ENCODE assay signal across 25 cellular contexts in genomic region chr15:89301304-89302089, GRCh38. TPM values are rescaled to one million over a fixed set of nuclear protein-coding genes. Genes with fewer than 3 reads are reported as not detected.
DNase-seq lines count a peak whose midpoint lies in the region; ATAC-seq, FAIRE-seq and TF ChIP-seq lines count a peak whose summit lies in the region.
"Had no signal": no experiment of that assay in that cellular context is flagged by ENCODE, and none has a peak within 500 bp of the region (broad histone marks: within the 10 kb centered on the region; RNA-seq: fewer than 3 reads in every experiment).

No MANE protein-coding gene starts in this region.

- ATAC-seq in activated CD4-positive, CD25-positive, alpha-beta regulatory T cell treated with anti-CD3 and anti-CD28 coated beads, Interleukin-2, amount 50 U/mL, for 24 hours = peak; percentile 71 to 79
- no peak for ATAC-seq in activated naive CD8-positive, alpha-beta T cell treated with anti-CD3 and anti-CD28 coated beads, Interleukin-2, amount 50 U/mL, for 24 hours
- peak; percentile 69 for ATAC-seq in stimulated activated naive CD8-positive, alpha-beta T cell treated with anti-CD3 and anti-CD28 coated beads, Interleukin-15, amount 100 ng/mL, for 72 hours
- ATAC-seq in pancreas = no peak

- no peak for DNase-seq in activated CD4-positive, CD25-positive, alpha-beta regulatory T cell treated with anti-CD3 and anti-CD28 coated beads, Interleukin-2, amount 50 U/mL, for 72 hours
- no peak for DNase-seq in activated naive CD8-positive, alpha-beta T cell treated with anti-CD3 and anti-CD28 coated beads, Interleukin-2, amount 50 U/mL, for 24 hours
- no peak for DNase-seq in activated T-helper 2 cell treated with anti-CD3 and anti-CD28 coated beads, Interferon-gamma antibody, Interleukin-2, Interleukin-4, amounts not matched to agents 10 μg/mL and 5 μg/mL and 100 μg/mL, durations not matched to agents 14 hours and 24 hours and 36 hours (ENCODE audit: low spot score)
- no peak for DNase-seq in stimulated activated naive CD8-positive, alpha-beta T cell treated with anti-CD3 and anti-CD28 coated beads, Interleukin-15, amount 100 ng/mL, for 72 hours
- DNase-seq in NOMO-1 treated with dmso at 0.1 percent for 144 hours (lab: John Stamatoyannopoulos, UW; ENCODE audit: unreplicated experiment) (no peak), pancreas (no peak)
- DNase-seq: AML-193, COR-L47, DMS 273 treated with DMSO at 0.1 percent for 48 hours, GDM1, H9, MM.1S, NCI-H1092, NCI-H146, NCI-H2029 treated with DMSO at 0.1 percent for 48 hours, NCI-H2171, NCI-H526, PC-9 had no signal

- no peak overlapping the region for H3K4me3 Mint-ChIP-seq in activated naive CD8-positive, alpha-beta T cell
- H3K4me3 Mint-ChIP-seq in activated naive CD8-positive, alpha-beta T cell treated with anti-CD3 and anti-CD28 coated beads, Interleukin-2, amount 50 U/mL, for 24 hours = no peak overlapping the region
- H3K4me3 Mint-ChIP-seq in activated T-helper 2 cell treated with anti-CD3 and anti-CD28 coated beads, Interferon-gamma antibody, Interleukin-2, Interleukin-4, amounts not matched to agents 10 μg/mL and 5 μg/mL and 100 μg/mL, durations not matched to agents 14 hours and 24 hours and 36 hours (ENCODE audit: low read depth) = no peak overlapping the region
- no peak overlapping the region for H3K4me3 Mint-ChIP-seq in stimulated activated naive CD8-positive, alpha-beta T cell treated with anti-CD3 and anti-CD28 coated beads, Interleukin-15, amount 100 ng/mL, for 72 hours
- H3K4me3 Mint-ChIP-seq: CD14-positive monocyte, H9, IgD-negative memory B cell had no signal

- H3K27me3 Mint-ChIP-seq in activated naive CD8-positive, alpha-beta T cell = no peaks in the 10 kb centered on the region
- H3K27me3 Mint-ChIP-seq in activated naive CD8-positive, alpha-beta T cell treated with anti-CD3 and anti-CD28 coated beads, Interleukin-2, amount 50 U/mL, for 24 hours = no peaks in the 10 kb centered on the region
- no peaks in the 10 kb centered on the region for H3K27me3 Mint-ChIP-seq in activated T-helper 2 cell treated with anti-CD3 and anti-CD28 coated beads, Interferon-gamma antibody, Interleukin-2, Interleukin-4, amounts not matched to agents 10 μg/mL and 5 μg/mL and 100 μg/mL, durations not matched to agents 14 hours and 24 hours and 36 hours (ENCODE audit: low read depth)
- H3K27me3 Mint-ChIP-seq in stimulated activated naive CD8-positive, alpha-beta T cell treated with anti-CD3 and anti-CD28 coated beads, Interleukin-15, amount 100 ng/mL, for 72 hours = no peaks in the 10 kb centered on the region
- H3K27me3 Mint-ChIP-seq: IgD-negative memory B cell had no signal

- no peaks in the 10 kb centered on the region for H3K9me3 ChIP-seq in pancreas

- FAIRE-seq in pancreas (lab: Jason Lieb, UNC) = no peak
- FAIRE-seq: GM19239 had no signal

- no peaks in the 10 kb centered on the region for H3K27me3 ChIP-seq in pancreas

- H3K36me3 Mint-ChIP-seq in activated naive CD8-positive, alpha-beta T cell = peaks cover 19% of the 10 kb centered on the region
- peaks cover 70% of the 10 kb centered on the region for H3K36me3 Mint-ChIP-seq in activated naive CD8-positive, alpha-beta T cell treated with anti-CD3 and anti-CD28 coated beads, Interleukin-2, amount 50 U/mL, for 24 hours (ENCODE audit: low read depth)
- H3K36me3 Mint-ChIP-seq in activated T-helper 2 cell treated with anti-CD3 and anti-CD28 coated beads, Interferon-gamma antibody, Interleukin-2, Interleukin-4, amounts not matched to agents 10 μg/mL and 5 μg/mL and 100 μg/mL, durations not matched to agents 14 hours and 24 hours and 36 hours (ENCODE audit: low read depth) = peaks cover 89% of the 10 kb centered on the region

- no peak overlapping the region for H3K27ac ChIP-seq in pancreas
- H3K27ac ChIP-seq: 22Rv1, PC-9, RWPE1 had no signal

- H3K4me1 Mint-ChIP-seq in activated naive CD8-positive, alpha-beta T cell (ENCODE audit: low read depth) = peaks cover 3% of the 10 kb centered on the region
- H3K4me1 Mint-ChIP-seq in activated naive CD8-positive, alpha-beta T cell treated with anti-CD3 and anti-CD28 coated beads, Interleukin-2, amount 50 U/mL, for 24 hours = no peaks in the 10 kb centered on the region
- H3K4me1 Mint-ChIP-seq in activated T-helper 2 cell treated with anti-CD3 and anti-CD28 coated beads, Interferon-gamma antibody, Interleukin-2, Interleukin-4, amounts not matched to agents 10 μg/mL and 5 μg/mL and 100 μg/mL, durations not matched to agents 14 hours and 24 hours and 36 hours (ENCODE audit: low read depth) = peaks cover 44% of the 10 kb centered on the region
- peaks cover 13% of the 10 kb centered on the region for H3K4me1 Mint-ChIP-seq in stimulated activated naive CD8-positive, alpha-beta T cell treated with anti-CD3 and anti-CD28 coated beads, Interleukin-15, amount 100 ng/mL, for 72 hours
- H3K4me1 Mint-ChIP-seq: CD14-positive monocyte, H9 had no signal

- WGBS in pancreas, 2 donors = 91 to 95% methylated on average over 5 of the region's 5 CpGs

- peak overlapping the region; percentile 6 for H3K27ac Mint-ChIP-seq in activated naive CD8-positive, alpha-beta T cell
- no peak overlapping the region for H3K27ac Mint-ChIP-seq in activated naive CD8-positive, alpha-beta T cell treated with anti-CD3 and anti-CD28 coated beads, Interleukin-2, amount 50 U/mL, for 24 hours
- peak overlapping the region; percentile 81 for H3K27ac Mint-ChIP-seq in activated T-helper 2 cell treated with anti-CD3 and anti-CD28 coated beads, Interferon-gamma antibody, Interleukin-2, Interleukin-4, amounts not matched to agents 10 μg/mL and 5 μg/mL and 100 μg/mL, durations not matched to agents 14 hours and 24 hours and 36 hours
- H3K27ac Mint-ChIP-seq in stimulated activated naive CD8-positive, alpha-beta T cell treated with anti-CD3 and anti-CD28 coated beads, Interleukin-15, amount 100 ng/mL, for 72 hours = no peak overlapping the region
- H3K27ac Mint-ChIP-seq: CD14-positive monocyte, H9, IgD-negative memory B cell had no signal

- H3K36me3 ChIP-seq in pancreas = no peaks in the 10 kb centered on the region

- H3K4me1 ChIP-seq in pancreas = peaks cover 0 to 10% (median 0%) of the 10 kb centered on the region in 3 donors

- TF ChIP-seq CTCF in pancreas (IDR thresholded peaks at IDR 0.05) = no peak

- no peak overlapping the region for H3K4me3 ChIP-seq in pancreas
- H3K4me3 ChIP-seq: PC-9 had no signal

- peaks cover 5% of the 10 kb centered on the region for H3K9me3 Mint-ChIP-seq in activated naive CD8-positive, alpha-beta T cell (ENCODE audit: low read depth)
- no peaks in the 10 kb centered on the region for H3K9me3 Mint-ChIP-seq in activated naive CD8-positive, alpha-beta T cell treated with anti-CD3 and anti-CD28 coated beads, Interleukin-2, amount 50 U/mL, for 24 hours
- H3K9me3 Mint-ChIP-seq in activated T-helper 2 cell treated with anti-CD3 and anti-CD28 coated beads, Interferon-gamma antibody, Interleukin-2, Interleukin-4, amounts not matched to agents 10 μg/mL and 5 μg/mL and 100 μg/mL, durations not matched to agents 14 hours and 24 hours and 36 hours = peaks cover 10% of the 10 kb centered on the region
- H3K9me3 Mint-ChIP-seq in stimulated activated naive CD8-positive, alpha-beta T cell treated with anti-CD3 and anti-CD28 coated beads, Interleukin-15, amount 100 ng/mL, for 72 hours = no peaks in the 10 kb centered on the region

- intact Hi-C loops in activated T-helper 2 cell treated with anti-CD3 and anti-CD28 coated beads, Interferon-gamma antibody, Interleukin-2, Interleukin-4, amounts not matched to agents 10 μg/mL and 5 μg/mL and 100 μg/mL, durations not matched to agents 14 hours and 24 hours and 36 hours (cut with micrococcal nuclease) = loop anchor here (5.0 kb wide), 1 partner anchor 54 kb away; no protein-coding TSS in a partner anchor
- intact Hi-C loops in pancreas (cut with DNase I) = no loop called here

RNA-seq across cellular contexts. Expression of gene POLG, which starts 33.1 kb away (rescaled TPM):
- total RNA-seq in activated T-helper 2 cell treated with anti-CD3 and anti-CD28 coated beads, Interferon-gamma antibody, Interleukin-2, Interleukin-4, amounts not matched to agents 10 μg/mL and 5 μg/mL and 100 μg/mL, durations not matched to agents 14 hours and 24 hours and 36 hours = 124 and 131 TPM in 2 replicates
- total RNA-seq in pancreas = 10 to 100 TPM; 19.3 to 38.1 (median 23.0) TPM
- 10 to 100 TPM; 48.5 to 52.0 TPM for polyA plus RNA-seq in pancreas

RNA-seq across cellular contexts. Expression of gene FANCI, which starts 57.7 kb away (rescaled TPM):
- total RNA-seq in activated T-helper 2 cell treated with anti-CD3 and anti-CD28 coated beads, Interferon-gamma antibody, Interleukin-2, Interleukin-4, amounts not matched to agents 10 μg/mL and 5 μg/mL and 100 μg/mL, durations not matched to agents 14 hours and 24 hours and 36 hours = 176 and 184 TPM in 2 replicates
- total RNA-seq in pancreas = 1 to 10 TPM; 1.9 to 4.8 (median 3.5) TPM
- 1 to 10 TPM; 1.5 to 3.1 TPM for polyA plus RNA-seq in pancreas

Comparison
In these comparisons a context has a peak if more than half of its experiments do, and no peak if none do; other contexts are left out.
1. H3K27ac Mint-ChIP-seq: peak in activated naive CD8-positive, alpha-beta T cell (single experiment) and activated T-helper 2 cell treated with anti-CD3 and anti-CD28 coated beads, Interferon-gamma antibody, Interleukin-2, Interleukin-4, amounts not matched to agents 10 μg/mL and 5 μg/mL and 100 μg/mL, durations not matched to agents 14 hours and 24 hours and 36 hours (single experiment); none in activated naive CD8-positive, alpha-beta T cell treated with anti-CD3 and anti-CD28 coated beads, Interleukin-2, amount 50 U/mL, for 24 hours (single experiment) and stimulated activated naive CD8-positive, alpha-beta T cell treated with anti-CD3 and anti-CD28 coated beads, Interleukin-15, amount 100 ng/mL, for 72 hours (0 of 2).
2. ATAC-seq: peak in activated CD4-positive, CD25-positive, alpha-beta regulatory T cell treated with anti-CD3 and anti-CD28 coated beads, Interleukin-2, amount 50 U/mL, for 24 hours (2 of 2) and stimulated activated naive CD8-positive, alpha-beta T cell treated with anti-CD3 and anti-CD28 coated beads, Interleukin-15, amount 100 ng/mL, for 72 hours (single experiment); none in activated naive CD8-positive, alpha-beta T cell treated with anti-CD3 and anti-CD28 coated beads, Interleukin-2, amount 50 U/mL, for 24 hours (single experiment) and pancreas (0 of 4).
3. RNA of gene FANCI, which starts 57.7 kb away (total RNA-seq): 176 to 184 TPM in activated T-helper 2 cell treated with anti-CD3 and anti-CD28 coated beads, Interferon-gamma antibody, Interleukin-2, Interleukin-4, amounts not matched to agents 10 μg/mL and 5 μg/mL and 100 μg/mL, durations not matched to agents 14 hours and 24 hours and 36 hours; 1.9 to 4.8 TPM in pancreas; every median in the first group is over 10 times any median in the second.